Comparison of ENCODE assay signal across 15 cellular contexts in the genomic region with DNA sequence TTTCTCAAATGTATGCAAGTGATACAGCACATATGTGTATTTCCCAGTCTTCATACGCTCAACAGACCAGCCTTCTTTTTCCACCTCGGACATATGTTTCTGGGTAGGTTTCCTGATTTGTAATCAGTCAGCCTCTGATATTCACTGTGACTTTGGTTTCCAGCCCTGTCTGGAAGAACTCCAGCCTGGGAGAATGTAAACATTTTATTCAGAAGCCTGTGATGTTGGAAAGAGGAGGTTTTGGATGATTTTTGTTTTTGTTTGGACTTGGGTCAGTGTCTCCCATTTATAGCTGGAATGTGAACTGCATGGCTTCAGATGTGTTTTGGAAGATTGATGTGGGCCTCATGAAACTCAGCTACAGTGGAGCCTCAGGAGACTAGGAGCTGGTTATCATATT.
A peak's percentile ranks its signal among the peaks of the same experiment; 100 is the strongest.
DNase-seq lines count a peak whose midpoint lies in the region; TF ChIP-seq lines count a peak whose summit lies in the region.
"Had no signal": no experiment of that assay in that cellular context is flagged by ENCODE, and none has a peak within 500 bp of the region (broad histone marks: within the 10 kb centered on the region; RNA-seq: fewer than 3 reads in every experiment).

No MANE protein-coding gene starts in this region.

- H3K36me3 ChIP-seq in mesendoderm (ENCODE audit: control insufficient read depth, insufficient read depth, low read length) (no peaks in the 10 kb centered on the region), smooth muscle cell (ENCODE audit: low read depth) (no peaks in the 10 kb centered on the region)

- H3K27me3 Mint-ChIP-seq in activated CD4-positive, alpha-beta memory T cell treated with anti-CD3 and anti-CD28 coated beads for 36 hours: no peaks in the 10 kb centered on the region

- H2BK15ac ChIP-seq in mesendoderm (replicated peaks; ENCODE audit: low read depth): no peak overlapping the region

- CTCF ChIA-PET in activated CD4-positive, alpha-beta memory T cell treated with anti-CD3 and anti-CD28 coated beads for 36 hours (lab: Charles Lee): no interaction called here

- H3K4me3 ChIP-seq in choroid plexus epithelial cell (ENCODE audit: low read depth, low read length) (no peak overlapping the region), mesendoderm (ENCODE audit: low read length) (no peak overlapping the region), smooth muscle cell (no peak overlapping the region)
- H3K4me3 ChIP-seq: A549 had no signal

- H4K8ac ChIP-seq in mesendoderm (ENCODE audit: low read depth, low read length): no peak overlapping the region

- peaks cover 17% of the 10 kb centered on the region for H3K9me3 Mint-ChIP-seq in activated CD4-positive, alpha-beta memory T cell treated with anti-CD3 and anti-CD28 coated beads for 36 hours

- no peak overlapping the region for H2AK5ac ChIP-seq in mesendoderm (ENCODE audit: low read length)

- no peak overlapping the region for H2BK5ac ChIP-seq in mesendoderm (ENCODE audit: low read length)

- H3K9me3 ChIP-seq in smooth muscle cell (replicated peaks; ENCODE audit: low read depth): no peaks in the 10 kb centered on the region
- H3K9me3 ChIP-seq: A549 had no signal

- H3F3A ChIP-seq in smooth muscle cell (ENCODE audit: low read depth): peaks cover 3% of the 10 kb centered on the region

- H3K27ac ChIP-seq in mesendoderm (ENCODE audit: low read depth, low read length): no peak overlapping the region
- H3K27ac ChIP-seq in smooth muscle cell (ENCODE audit: low read depth): peak overlapping the region; percentile 8
- H3K27ac ChIP-seq: A549 had no signal

- H3K4me3 Mint-ChIP-seq in activated CD4-positive, alpha-beta memory T cell treated with anti-CD3 and anti-CD28 coated beads for 36 hours: no peak overlapping the region
- H3K4me3 Mint-ChIP-seq: CD14-positive monocyte; CD8-positive, alpha-beta T cell; HFFc6 had no signal

- H3K27me3 ChIP-seq in mesendoderm (ENCODE audit: insufficient read depth, low read length, poor library complexity) (no peaks in the 10 kb centered on the region), smooth muscle cell (ENCODE audit: low read depth) (no peaks in the 10 kb centered on the region)

- no peak overlapping the region for H3K56ac ChIP-seq in mesendoderm (ENCODE audit: low read length)

- H3K4me1 Mint-ChIP-seq in activated CD4-positive, alpha-beta memory T cell treated with anti-CD3 and anti-CD28 coated beads for 36 hours (ENCODE audit: low read depth): peaks cover 4% of the 10 kb centered on the region

- H3K18ac ChIP-seq in mesendoderm (ENCODE audit: low read length): no peak overlapping the region

- no peaks in the 10 kb centered on the region for H4K20me1 ChIP-seq in smooth muscle cell (ENCODE audit: low read depth)

- intact Hi-C loops in activated CD4-positive, alpha-beta memory T cell treated with anti-CD3 and anti-CD28 coated beads for 36 hours (cut with micrococcal nuclease): no loop called here

- no peak overlapping the region for H4K5ac ChIP-seq in mesendoderm (ENCODE audit: low read length)

- no peak overlapping the region for H3K23ac ChIP-seq in mesendoderm (ENCODE audit: low read length)

- peak overlapping the region; percentile 4 for H3K4ac ChIP-seq in mesendoderm (ENCODE audit: low read depth, low read length)

- no CpG with 5 or more reads among the region's 2 CpGs for WGBS in mesendoderm (ENCODE audit: extremely low coverage, insufficient coverage, low lambda C conversion rate)
- WGBS in smooth muscle cell (ENCODE audit: low lambda C conversion rate): 37% methylated on average over 2 of the region's 2 CpGs

- peak overlapping the region; percentile 60 for H2AFZ ChIP-seq in smooth muscle cell (ENCODE audit: low read depth)

- TF ChIP-seq CTCF in choroid plexus epithelial cell (conservative IDR thresholded peaks at IDR 0.05; ENCODE audit: low read depth, low read length) (no peak), smooth muscle cell (IDR thresholded peaks at IDR 0.05; ENCODE audit: borderline replicate concordance, insufficient read depth, poor library complexity, severe bottlenecking) (no peak)

- no peaks in the 10 kb centered on the region for H3K79me1 ChIP-seq in mesendoderm (ENCODE audit: low read length)

- H3K27ac Mint-ChIP-seq in activated CD4-positive, alpha-beta memory T cell treated with anti-CD3 and anti-CD28 coated beads for 36 hours: no peak overlapping the region
- H3K27ac Mint-ChIP-seq: CD14-positive monocyte; CD8-positive, alpha-beta T cell; HFFc6 had no signal

- no peak overlapping the region for H2BK120ac ChIP-seq in mesendoderm (ENCODE audit: low read depth, low read length)

- H3K4me1 ChIP-seq in mesendoderm (ENCODE audit: control insufficient read depth, low read depth, low read length) (no peaks in the 10 kb centered on the region), smooth muscle cell (ENCODE audit: low read depth) (no peaks in the 10 kb centered on the region)

- H3K79me2 ChIP-seq in mesendoderm (ENCODE audit: control insufficient read depth, insufficient read depth, low read length) (no peaks in the 10 kb centered on the region), smooth muscle cell (ENCODE audit: low read depth) (no peaks in the 10 kb centered on the region)

- H3K9ac ChIP-seq in mesendoderm (ENCODE audit: low read length) (no peak overlapping the region), smooth muscle cell (ENCODE audit: low read depth) (no peak overlapping the region)

- POLR2A ChIA-PET in activated CD4-positive, alpha-beta memory T cell treated with anti-CD3 and anti-CD28 coated beads for 36 hours (lab: Charles Lee): no interaction called here

- peaks cover 15% of the 10 kb centered on the region for H3K36me3 Mint-ChIP-seq in activated CD4-positive, alpha-beta memory T cell treated with anti-CD3 and anti-CD28 coated beads for 36 hours
- H3K36me3 Mint-ChIP-seq: CD14-positive monocyte had no signal

- H3K4me2 ChIP-seq in mesendoderm (ENCODE audit: low read length) (no peak overlapping the region), smooth muscle cell (peak overlapping the region; percentile 25)
- H3K4me2 ChIP-seq: A549 had no signal

- DNase-seq in choroid plexus epithelial cell (ENCODE audit: low read depth): peak; percentile 22
- DNase-seq in fibroblast of peridontal ligament (ENCODE audit: extremely low read depth): peak; percentile 70
- no peak for DNase-seq in mesendoderm
- no peak for DNase-seq in smooth muscle cell (lab: John Stamatoyannopoulos, UW; ENCODE audit: unreplicated experiment)
- no peak for DNase-seq in SIG-M5 (lab: John Stamatoyannopoulos, UW)
- no peak for DNase-seq in activated CD4-positive, alpha-beta memory T cell treated with anti-CD3 and anti-CD28 coated beads for 36 hours
- no peak for DNase-seq in globus pallidus (ENCODE audit: low spot score)
- DNase-seq: CD8-positive, alpha-beta T cell; COR-L47; DMS53; GF-D8; HCEC 1CT; HFFc6 had no signal

Comparison
In these comparisons a context has a peak if more than half of its experiments do, and no peak if none do; other contexts are left out.
1. DNase-seq: peak in choroid plexus epithelial cell (single experiment) and fibroblast of peridontal ligament (single experiment); none in mesendoderm (single experiment), smooth muscle cell (single experiment), SIG-M5 (single experiment), activated CD4-positive, alpha-beta memory T cell treated with anti-CD3 and anti-CD28 coated beads for 36 hours (single experiment) and globus pallidus (single experiment).